9 cellular contexts compared by ENCODE assay signal in the genomic region with DNA sequence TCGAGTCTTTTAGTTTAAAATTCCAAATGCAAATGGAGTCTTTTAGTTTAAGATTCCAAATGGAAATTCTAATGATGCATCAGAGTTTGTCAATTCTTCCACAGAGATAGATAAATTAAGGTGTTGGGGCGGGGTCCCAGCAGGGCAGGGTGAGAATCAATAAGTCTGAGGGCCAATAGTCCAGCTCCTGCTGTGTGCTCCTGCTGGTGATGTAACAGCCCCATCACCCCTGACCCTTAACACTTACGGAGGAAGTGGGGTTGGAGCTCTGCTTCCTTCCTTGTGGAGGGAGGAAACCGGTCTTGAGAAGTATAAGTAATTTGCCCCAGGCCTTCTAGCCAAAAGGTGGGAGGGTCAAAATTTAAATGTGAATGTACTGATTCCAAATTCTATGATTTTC. TPM values are rescaled to one million over a fixed set of nuclear protein-coding genes. Genes with fewer than 3 reads are reported as not detected.
DNase-seq lines count a peak whose midpoint lies in the region; ATAC-seq, FAIRE-seq and TF ChIP-seq lines count a peak whose summit lies in the region.
"Had no signal": no experiment of that assay in that cellular context is flagged by ENCODE, and none has a peak within 500 bp of the region (broad histone marks: within the 10 kb centered on the region; RNA-seq: fewer than 3 reads in every experiment).

No MANE protein-coding gene starts in this region.

- ATAC-seq in foreskin keratinocyte: peak; percentile 5
- no peak for ATAC-seq in GM18907 (IDR thresholded peaks at IDR 0.05; ENCODE audit: unreplicated experiment)

- no peaks in the 10 kb centered on the region for H3K9me3 Mint-ChIP-seq in activated CD4-positive, alpha-beta T cell treated with anti-CD3 and anti-CD28 coated beads, Interleukin-2, amount 10 ng/mL, durations not matched to agents 24 days and 14 days
- H3K9me3 Mint-ChIP-seq in T-helper 1 cell treated with Interleukin-12 subunit alpha and Interleukin-12 subunit beta and Interleukin-4 antibody, amounts not matched to agents 30 μg/mL and 1 μg/mL, for 36 hours: no peaks in the 10 kb centered on the region

- peak overlapping the region; percentile 81 for H3K4me3 Mint-ChIP-seq in activated CD4-positive, alpha-beta T cell treated with anti-CD3 and anti-CD28 coated beads, Interleukin-2, amount 10 ng/mL, durations not matched to agents 24 days and 14 days
- peak overlapping the region; percentile 80 for H3K4me3 Mint-ChIP-seq in T-helper 1 cell treated with Interleukin-12 subunit alpha and Interleukin-12 subunit beta and Interleukin-4 antibody, amounts not matched to agents 30 μg/mL and 1 μg/mL, for 36 hours

- no peak for TF ChIP-seq CTCF in foreskin keratinocyte (conservative IDR thresholded peaks at IDR 0.05)

- H3K27me3 Mint-ChIP-seq in activated CD4-positive, alpha-beta T cell treated with anti-CD3 and anti-CD28 coated beads, Interleukin-2, amount 10 ng/mL, durations not matched to agents 24 days and 14 days: no peaks in the 10 kb centered on the region
- H3K27me3 Mint-ChIP-seq in T-helper 1 cell treated with Interleukin-12 subunit alpha and Interleukin-12 subunit beta and Interleukin-4 antibody, amounts not matched to agents 30 μg/mL and 1 μg/mL, for 36 hours (ENCODE audit: low read depth): no peaks in the 10 kb centered on the region

- peaks cover 61% of the 10 kb centered on the region for H3K4me1 Mint-ChIP-seq in activated CD4-positive, alpha-beta T cell treated with anti-CD3 and anti-CD28 coated beads, Interleukin-2, amount 10 ng/mL, durations not matched to agents 24 days and 14 days
- H3K4me1 Mint-ChIP-seq in T-helper 1 cell treated with Interleukin-12 subunit alpha and Interleukin-12 subunit beta and Interleukin-4 antibody, amounts not matched to agents 30 μg/mL and 1 μg/mL, for 36 hours (ENCODE audit: low read depth): peaks cover 67% of the 10 kb centered on the region

- H3K27ac ChIP-seq in foreskin keratinocyte: peak overlapping the region; percentile 50
- peak overlapping the region; percentile 45 for H3K27ac ChIP-seq in skeletal muscle tissue (ENCODE audit: low read depth, low read length)

- H3K4me3 ChIP-seq in skeletal muscle tissue (ENCODE audit: low read length in 3 of 3): no peak overlapping the region

- no peak overlapping the region for H3K9ac ChIP-seq in skeletal muscle tissue (ENCODE audit: low read depth in 1 of 3, low read length in 3 of 3)

- peaks cover 10 to 18% (median 10%) of the 10 kb centered on the region in 3 donors for H3K36me3 ChIP-seq in skeletal muscle tissue (ENCODE audit: control insufficient read depth in 3 of 3, insufficient read depth in 3 of 3, low read length in 3 of 3)

- DNase-seq in activated CD4-positive, alpha-beta T cell treated with anti-CD3 and anti-CD28 coated beads, Interleukin-2, amount 10 ng/mL, durations not matched to agents 24 days and 14 days: peak; percentile 66
- no peak for DNase-seq in activated CD4-positive, alpha-beta T cell treated with anti-CD3 and anti-CD28 coated beads for 1 hour
- DNase-seq in foreskin keratinocyte (peak in 1 of 2 donors; percentile 18), GM12892 (ENCODE audit: insufficient read length) (no peak), globus pallidus (ENCODE audit: low spot score) (no peak)

- peak overlapping the region; percentile 79 for H3K27ac Mint-ChIP-seq in activated CD4-positive, alpha-beta T cell treated with anti-CD3 and anti-CD28 coated beads, Interleukin-2, amount 10 ng/mL, durations not matched to agents 24 days and 14 days
- H3K27ac Mint-ChIP-seq in T-helper 1 cell treated with Interleukin-12 subunit alpha and Interleukin-12 subunit beta and Interleukin-4 antibody, amounts not matched to agents 30 μg/mL and 1 μg/mL, for 36 hours: peak overlapping the region; percentile 85

- intact Hi-C loops in activated CD4-positive, alpha-beta T cell treated with anti-CD3 and anti-CD28 coated beads, Interleukin-2, amount 10 ng/mL, durations not matched to agents 24 days and 14 days (cut with micrococcal nuclease): no loop called here

- FAIRE-seq in GM12892 (lab: Jason Lieb, UNC): no peak
- FAIRE-seq: GM18507 had no signal

- H3K36me3 Mint-ChIP-seq in activated CD4-positive, alpha-beta T cell treated with anti-CD3 and anti-CD28 coated beads, Interleukin-2, amount 10 ng/mL, durations not matched to agents 24 days and 14 days (ENCODE audit: low read depth): peaks cover 33% of the 10 kb centered on the region
- peaks cover 30% of the 10 kb centered on the region for H3K36me3 Mint-ChIP-seq in T-helper 1 cell treated with Interleukin-12 subunit alpha and Interleukin-12 subunit beta and Interleukin-4 antibody, amounts not matched to agents 30 μg/mL and 1 μg/mL, for 36 hours (ENCODE audit: low read depth)

- H3K27me3 ChIP-seq in foreskin keratinocyte: no peaks in the 10 kb centered on the region
- no peaks in the 10 kb centered on the region for H3K27me3 ChIP-seq in skeletal muscle tissue (ENCODE audit: control insufficient read depth in 3 of 3, insufficient read depth in 3 of 3, low read length in 3 of 3)

- H3K4me1 ChIP-seq in foreskin keratinocyte (peaks cover 10% of the 10 kb centered on the region), skeletal muscle tissue (ENCODE audit: control insufficient read depth in 3 of 3, insufficient read depth in 3 of 3, low read length in 3 of 3) (peaks cover 0 to 14% (median 10%) of the 10 kb centered on the region in 3 donors)

- no peaks in the 10 kb centered on the region for H3K9me3 ChIP-seq in skeletal muscle tissue (ENCODE audit: control insufficient read depth in 3 of 3, low read length in 3 of 3)

- TF ChIP-seq POLR2A in GM12892 (IDR thresholded peaks at IDR 0.05; ENCODE audit: low read depth, low read length): no peak

RNA-seq across cellular contexts. Expression of gene ZBTB2, which starts 17.3 kb away (rescaled TPM):
- 21.4 and 22.2 TPM in 2 replicates for total RNA-seq in activated CD4-positive, alpha-beta T cell treated with anti-CD3 and anti-CD28 coated beads, Interleukin-2, amount 10 ng/mL, durations not matched to agents 24 days and 14 days
- total RNA-seq in foreskin keratinocyte: 15.9 and 16.5 TPM in 2 replicates
- polyA plus RNA-seq in foreskin keratinocyte: 6.6 and 8.1 TPM in 2 replicates
- total RNA-seq in skeletal muscle tissue: 5.7 TPM
- 9.3 TPM for polyA plus RNA-seq in GM12892 (2012; ENCODE audit: missing spikeins)
